1 cellular context compared by ENCODE assay signal in the genomic region with DNA sequence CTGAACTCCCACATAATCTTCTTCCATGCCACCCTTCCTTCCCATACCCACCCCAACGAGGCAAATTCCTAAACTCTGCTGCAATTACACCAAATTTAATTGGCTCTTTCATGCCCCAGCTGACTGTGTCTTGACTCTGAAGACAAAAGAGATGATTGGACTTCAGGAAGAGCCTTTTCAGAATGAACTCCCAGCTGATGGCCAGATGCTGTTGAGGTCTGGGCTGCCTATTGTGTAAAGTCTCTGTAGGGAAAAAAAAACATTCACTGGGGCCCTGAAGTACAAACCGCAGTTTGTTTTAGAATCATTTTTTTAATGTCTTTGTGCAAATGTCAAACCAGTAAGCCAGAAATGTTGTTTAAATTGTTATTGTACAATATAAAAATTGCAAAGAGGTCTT.
TF ChIP-seq lines count a peak whose summit lies in the region.

No MANE protein-coding gene starts in this region.

TF ChIP-seq in SK-N-SH treated with all-trans-retinoic acid at 6 μM for 48 hours, 23 proteins besides CTCF, POLR2A, EP300 and RAD21 (continued from another document):
- TF ChIP-seq POU6F1 (CRISPR knock-in tag; IDR thresholded peaks at IDR 0.05; ENCODE audit: borderline replicate concordance, low read depth) (no peak), ISL1 (CRISPR knock-in tag; IDR thresholded peaks at IDR 0.05) (no peak), PATZ1 (CRISPR knock-in tag; IDR thresholded peaks at IDR 0.05; ENCODE audit: borderline replicate concordance) (no peak), BACH2 (CRISPR knock-in tag; IDR thresholded peaks at IDR 0.05; ENCODE audit: borderline replicate concordance) (no peak), TCF4 (CRISPR knock-in tag; IDR thresholded peaks at IDR 0.05; ENCODE audit: borderline replicate concordance) (no peak), SNAI2 (CRISPR knock-in tag; IDR thresholded peaks at IDR 0.05) (no peak), ZFP3 (CRISPR knock-in tag; IDR thresholded peaks at IDR 0.05) (no peak)
